26 cellular contexts compared by ENCODE assay signal in genomic region chr19:41235480-41235879, GRCh38. TPM values are rescaled to one million over a fixed set of nuclear protein-coding genes. Genes with fewer than 3 reads are reported as not detected.
"Had no signal": no experiment of that assay in that cellular context is flagged by ENCODE, and none has a peak within 500 bp of the region (broad histone marks: within the 10 kb centered on the region; RNA-seq: fewer than 3 reads in every experiment).

No MANE protein-coding gene starts in this region.

- H3K4me3 ChIP-seq: colonic mucosa, esophagus squamous epithelium, gastrocnemius medialis, heart right ventricle, left lung, lower lobe of right lung had no signal

- DNase-seq: colonic mucosa; cortex of kidney; effector CD8-positive, alpha-beta T cell; effector memory CD8-positive, alpha-beta T cell; endodermal cell; erythroblast; esophagus squamous epithelium; foreskin fibroblast; foreskin melanocyte; gastrocnemius medialis; glutamatergic neuron; head of caudate nucleus; heart right ventricle; hippocampal formation; left cardiac atrium; left lung; left ventricle myocardium superior; lower lobe of right lung; mesendoderm; midbrain had no signal

- H3K4me1 ChIP-seq: colonic mucosa, gastrocnemius medialis, lower lobe of right lung had no signal

- H3K36me3 ChIP-seq: colonic mucosa, gastrocnemius medialis had no signal

- ATAC-seq: effector memory CD8-positive, alpha-beta T cell; esophagus mucosa; gastrocnemius medialis; heart right ventricle; left cardiac atrium; left lung; left ventricle myocardium superior; lower lobe of right lung had no signal

- H3K27ac ChIP-seq: colonic mucosa, epithelial cell of prostate, esophagus squamous epithelium, gastrocnemius medialis, heart right ventricle, left lung, lower lobe of right lung had no signal

- FAIRE-seq: endometrium, islet of Langerhans, keratinocyte had no signal

- H3K9me3 ChIP-seq: colonic mucosa, esophagus squamous epithelium, gastrocnemius medialis, heart right ventricle, left lung, lower lobe of right lung had no signal

- H3K27me3 ChIP-seq: colonic mucosa, esophagus squamous epithelium, heart right ventricle, left lung had no signal

RNA-seq across cellular contexts. Expression of gene CYP2S1, which starts 42.5 kb away (rescaled TPM):
- total RNA-seq: lung microvascular endothelial cell had no signal
